In genomic region chr19:55609326-55609725, GRCh38 we compare ENCODE assay signal across 1 cellular context.
TF ChIP-seq lines count a peak whose summit lies in the region.

No MANE protein-coding gene starts in this region.

TF ChIP-seq in SK-N-SH, 30 proteins besides CTCF, POLR2A, EP300 and RAD21:
- TF ChIP-seq MEF2A (IDR thresholded peaks at IDR 0.05; ENCODE audit: borderline replicate concordance, low read depth) (no peak), FOXM1 (IDR thresholded peaks at IDR 0.05; ENCODE audit: low read depth) (no peak), SMC3 (IDR thresholded peaks at IDR 0.05; ENCODE audit: low read depth, low read length) (no peak), TEAD4 (IDR thresholded peaks at IDR 0.05; ENCODE audit: borderline replicate concordance, insufficient read depth) (no peak), NFIC (IDR thresholded peaks at IDR 0.05; ENCODE audit: borderline replicate concordance) (no peak), TAF1 (IDR thresholded peaks at IDR 0.05; ENCODE audit: borderline replicate concordance, low read depth, low read length) (no peak), GABPA (IDR thresholded peaks at IDR 0.05; ENCODE audit: low read depth) (no peak)
- TF ChIP-seq, protein P1, sequence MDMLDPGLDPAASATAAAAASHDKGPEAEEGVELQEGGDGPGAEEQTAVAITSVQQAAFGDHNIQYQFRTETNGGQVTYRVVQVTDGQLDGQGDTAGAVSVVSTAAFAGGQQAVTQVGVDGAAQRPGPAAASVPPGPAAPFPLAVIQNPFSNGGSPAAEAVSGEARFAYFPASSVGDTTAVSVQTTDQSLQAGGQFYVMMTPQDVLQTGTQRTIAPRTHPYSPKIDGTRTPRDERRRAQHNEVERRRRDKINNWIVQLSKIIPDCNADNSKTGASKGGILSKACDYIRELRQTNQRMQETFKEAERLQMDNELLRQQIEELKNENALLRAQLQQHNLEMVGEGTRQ (IDR thresholded peaks at IDR 0.05; ENCODE audit: borderline replicate concordance, low read depth, low read length): no peak
TF ChIP-seq in SK-N-SH: peak in this region for 0.
